Comparison of ENCODE assay signal across 8 cellular contexts in genomic region chr22:40044102-40044869, GRCh38. TPM values are rescaled to one million over a fixed set of nuclear protein-coding genes. Genes with fewer than 3 reads are reported as not detected.
DNase-seq lines count a peak whose midpoint lies in the region; ATAC-seq and TF ChIP-seq lines count a peak whose summit lies in the region.

No MANE protein-coding gene starts in this region.

- H3K9me3 ChIP-seq in upper lobe of left lung = no peaks in the 10 kb centered on the region

- peak overlapping the region; percentile 100 for H3K27ac Mint-ChIP-seq in T-helper 1 cell treated with Interleukin-12 subunit alpha and Interleukin-12 subunit beta and Interleukin-4 antibody, amounts not matched to agents 30 μg/mL and 1 μg/mL, for 36 hours

- H3K4me3 ChIP-seq in upper lobe of left lung = peak overlapping the region; percentile 92 to 96 (median 95)

- no peaks in the 10 kb centered on the region for H3K36me3 ChIP-seq in upper lobe of left lung

- H3K9me3 Mint-ChIP-seq in T-helper 1 cell treated with Interleukin-12 subunit alpha and Interleukin-12 subunit beta and Interleukin-4 antibody, amounts not matched to agents 30 μg/mL and 1 μg/mL, for 36 hours = no peaks in the 10 kb centered on the region

- no peaks in the 10 kb centered on the region for H3K27me3 ChIP-seq in upper lobe of left lung

- peak overlapping the region; percentile 89 to 99 (median 96) for H3K27ac ChIP-seq in upper lobe of left lung

- TF ChIP-seq POLR2A in upper lobe of left lung (IDR thresholded peaks at IDR 0.05) = peak in 3 of 4 donors; percentile 58 to 87 (median 75)

- peaks cover 14% of the 10 kb centered on the region for H3K4me1 Mint-ChIP-seq in T-helper 1 cell treated with Interleukin-12 subunit alpha and Interleukin-12 subunit beta and Interleukin-4 antibody, amounts not matched to agents 30 μg/mL and 1 μg/mL, for 36 hours (ENCODE audit: low read depth)

- peak; percentile 79 for ATAC-seq in GM18498 (IDR thresholded peaks at IDR 0.05; ENCODE audit: unreplicated experiment)
- peak; percentile 88 for ATAC-seq in HG02885 (IDR thresholded peaks at IDR 0.05; ENCODE audit: poor library complexity, unreplicated experiment)
- peak; percentile 96 to 98 for ATAC-seq in left cardiac atrium
- ATAC-seq in upper lobe of left lung (ENCODE audit: low FRiP score in 2 of 2) = peak; percentile 96 to 99

- peaks cover 23 to 49% (median 36%) of the 10 kb centered on the region in 4 donors for H3K4me1 ChIP-seq in upper lobe of left lung

- TF ChIP-seq CTCF in upper lobe of left lung (IDR thresholded peaks at IDR 0.05) = peak in 1 of 6 experiments; percentile 3

- intact Hi-C loops in left cardiac atrium (cut with DNase I) (loop anchor here in 1 of 2 donors (2.0 kb wide), 1 partner anchor 303 kb away; the partner anchor contains the start of gene ADSL), posterior cingulate gyrus (cut with DNase I) (loop anchor here (2.0 to 5.0 kb wide), 2 partner anchors 135 to 303 kb away; partner anchors contain the start of gene ADSL)

- peaks cover 7% of the 10 kb centered on the region for H3K27me3 Mint-ChIP-seq in T-helper 1 cell treated with Interleukin-12 subunit alpha and Interleukin-12 subunit beta and Interleukin-4 antibody, amounts not matched to agents 30 μg/mL and 1 μg/mL, for 36 hours (ENCODE audit: low read depth)

- H3K4me3 Mint-ChIP-seq in T-helper 1 cell treated with Interleukin-12 subunit alpha and Interleukin-12 subunit beta and Interleukin-4 antibody, amounts not matched to agents 30 μg/mL and 1 μg/mL, for 36 hours = peak overlapping the region; percentile 95

- 0% methylated on average over 32 to 34 of the region's 34 CpGs for WGBS in upper lobe of left lung, 2 donors

- H3K36me3 Mint-ChIP-seq in T-helper 1 cell treated with Interleukin-12 subunit alpha and Interleukin-12 subunit beta and Interleukin-4 antibody, amounts not matched to agents 30 μg/mL and 1 μg/mL, for 36 hours (ENCODE audit: low read depth) = peaks cover 2% of the 10 kb centered on the region

- TF ChIP-seq EP300 in upper lobe of left lung (IDR thresholded peaks at IDR 0.05) = no peak

- DNase-seq in NCI-H1694 (lab: John Stamatoyannopoulos, UW) (peak; percentile 99), amygdala (lab: John Stamatoyannopoulos, UW) (peak; percentile 92 to 99 (median 97)), left cardiac atrium (peak; percentile 97), posterior cingulate gyrus (peak; percentile 96 to 100 (median 98)), upper lobe of left lung (peak; percentile 92 to 96)

RNA-seq across cellular contexts. Expression of gene FAM83F, which starts 49.5 kb away (rescaled TPM):
- 1 to 10 TPM; 2.2 to 2.4 TPM for total RNA-seq in left cardiac atrium
- total RNA-seq in upper lobe of left lung = 1 to 10 TPM in 2 of 6 donors, under 1 TPM in 4; 0.23 to 2.8 (median 0.67) TPM

Comparison
In these comparisons a context has a peak if more than half of its experiments do, and no peak if none do; other contexts are left out.
1. Peak in every context shown above with its lines: DNase-seq, ATAC-seq, H3K4me3 ChIP-seq and H3K27ac ChIP-seq.